In the genomic region with DNA sequence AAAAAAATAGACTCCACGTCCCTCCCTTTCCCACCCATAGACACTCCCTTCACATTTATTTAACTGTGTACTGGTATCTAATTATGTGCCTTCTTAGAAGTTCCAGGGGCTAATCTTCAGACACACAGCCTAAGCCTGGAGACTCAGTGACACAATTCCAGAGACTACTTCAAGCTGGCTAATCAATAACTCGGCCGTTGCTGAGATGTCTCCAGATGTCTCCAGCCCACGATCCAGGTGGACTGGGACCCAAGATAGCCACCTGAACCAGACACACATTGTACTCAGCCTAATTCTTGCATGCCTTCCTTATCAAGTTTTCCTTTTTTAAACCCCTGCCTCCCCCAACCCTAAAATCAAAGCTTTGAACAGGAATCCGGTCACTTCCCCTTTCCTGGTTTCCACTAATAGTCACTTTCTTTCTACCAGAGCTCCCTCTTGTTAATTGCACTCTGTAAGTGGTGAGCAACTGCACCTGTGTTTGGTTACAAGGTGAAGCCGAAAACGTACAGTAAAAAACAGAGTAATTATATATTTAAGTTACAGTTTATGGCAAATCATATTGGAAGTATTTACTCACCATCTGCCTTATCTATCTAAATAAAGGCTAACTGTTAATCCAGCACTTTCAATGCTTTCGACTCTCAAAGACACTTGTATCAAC, we compare ENCODE assay signal across 19 cellular contexts. TPM values are rescaled to one million over a fixed set of nuclear protein-coding genes. Genes with fewer than 3 reads are reported as not detected.
DNase-seq lines count a peak whose midpoint lies in the region; ATAC-seq and TF ChIP-seq lines count a peak whose summit lies in the region.
"Had no signal": no experiment of that assay in that cellular context is flagged by ENCODE, and none has a peak within 500 bp of the region (broad histone marks: within the 10 kb centered on the region; RNA-seq: fewer than 3 reads in every experiment).

No MANE protein-coding gene starts in this region.

- no peaks in the 10 kb centered on the region for H4K20me1 ChIP-seq in DOHH2 (ENCODE audit: control insufficient read depth, insufficient read depth, low read depth, low read length)
- no peaks in the 10 kb centered on the region for H4K20me1 ChIP-seq in PC-3 (ENCODE audit: low read length)

- H3K9me3 ChIP-seq in DOHH2 (ENCODE audit: control insufficient read depth, insufficient read depth, low read length) (no peaks in the 10 kb centered on the region), PC-3 (ENCODE audit: low read length) (no peaks in the 10 kb centered on the region), mucosa of rectum (ENCODE audit: control insufficient read depth in 2 of 2, low read length in 2 of 2) (no peaks in the 10 kb centered on the region), MG63 (no peaks in the 10 kb centered on the region)
- H3K9me3 ChIP-seq: Peyer's patch had no signal

- POLR2A ChIA-PET in PC-3 (lab: Charles Lee; ENCODE audit: unreplicated experiment), result no interaction called here

- TF ChIP-seq CTCF in DOHH2 (IDR thresholded peaks at IDR 0.05; ENCODE audit: low read depth, low read length, poor library complexity, severe bottlenecking), result no peak
- TF ChIP-seq CTCF in PC-3 (conservative IDR thresholded peaks at IDR 0.05; ENCODE audit: low read depth, low read length), result no peak

- H3K9me2 ChIP-seq in DOHH2 (replicated peaks; ENCODE audit: control insufficient read depth, low read length) (no peaks in the 10 kb centered on the region), PC-3 (replicated peaks; ENCODE audit: low read length) (no peaks in the 10 kb centered on the region)

- H3K9ac ChIP-seq in PC-3 (ENCODE audit: low read length) (no peak overlapping the region), mucosa of rectum (ENCODE audit: low read depth in 1 of 2, low read length in 2 of 2) (no peak overlapping the region)
- H3K9ac ChIP-seq: KMS-11 had no signal

- no TSS peak for BruUV-seq in PC-3 (replicated peaks; lab: Mats Ljungman, UMichigan)

- H3K4me3 ChIP-seq in DOHH2 (ENCODE audit: low read length), result peak overlapping the region; percentile 22; the same call in 1 of the 2 replicates
- no peak overlapping the region for H3K4me3 ChIP-seq in PC-3 (ENCODE audit: low read length)
- peak overlapping the region; percentile 37 to 64 for H3K4me3 ChIP-seq in mucosa of rectum (ENCODE audit: low read length in 2 of 2)
- H3K4me3 ChIP-seq in MG63, result no peak overlapping the region
- H3K4me3 ChIP-seq: Peyer's patch had no signal

- no peaks in the 10 kb centered on the region for H3K36me3 ChIP-seq in DOHH2 (ENCODE audit: control insufficient read depth, low read length)
- H3K36me3 ChIP-seq in PC-3 (ENCODE audit: low read depth, low read length), result no peaks in the 10 kb centered on the region
- no peaks in the 10 kb centered on the region for H3K36me3 ChIP-seq in mucosa of rectum (ENCODE audit: control insufficient read depth in 2 of 2, insufficient read depth in 2 of 2, low read length in 2 of 2)
- H3K36me3 ChIP-seq in MG63, result no peaks in the 10 kb centered on the region
- H3K36me3 ChIP-seq: Peyer's patch had no signal

- CTCF ChIA-PET in PC-3 (lab: Charles Lee), result no interaction called here

- peak; percentile 62 for DNase-seq in NCI-H1417 treated with DMSO at 0.1 percent for 48 hours (lab: John Stamatoyannopoulos, UW)
- DNase-seq in PC-3, result no peak
- DNase-seq in MG63, result no peak
- no peak for DNase-seq in NCI-H2029 (lab: John Stamatoyannopoulos, UW)
- DNase-seq in NCI-H146 treated with DMSO at 0.1 percent for 48 hours (lab: John Stamatoyannopoulos, UW; ENCODE audit: unreplicated experiment), result no peak
- DNase-seq: ACHN; AML-193; CD4-positive, CD25-positive, alpha-beta regulatory T cell; H9; MM.1S; NCI-H1092 treated with DMSO at 0.1 percent for 48 hours; NCI-H2107; NCI-H226; NCI-H524 treated with DMSO at 0.1 percent for 48 hours; Peyer's patch had no signal

- H3K27ac ChIP-seq in DOHH2 (ENCODE audit: low read depth, low read length), result peak overlapping the region; percentile 26; the same call in 1 of the 2 replicates
- no peak overlapping the region for H3K27ac ChIP-seq in PC-3 (ENCODE audit: low read length)
- peak overlapping the region; percentile 58 to 80 for H3K27ac ChIP-seq in mucosa of rectum (ENCODE audit: low read depth in 2 of 2, low read length in 2 of 2)
- H3K27ac ChIP-seq: KMS-11 had no signal

- H3K79me2 ChIP-seq in DOHH2 (ENCODE audit: control insufficient read depth, low read length) (no peaks in the 10 kb centered on the region), PC-3 (ENCODE audit: low read length) (no peaks in the 10 kb centered on the region)

- peaks cover 38% of the 10 kb centered on the region for H3K4me1 ChIP-seq in DOHH2 (ENCODE audit: control insufficient read depth, low read length)
- H3K4me1 ChIP-seq in PC-3 (ENCODE audit: insufficient read depth, low read length), result no peaks in the 10 kb centered on the region
- H3K4me1 ChIP-seq in mucosa of rectum (ENCODE audit: control insufficient read depth in 2 of 2, insufficient read depth in 2 of 2, low read length in 2 of 2), result no peaks in the 10 kb centered on the region
- H3K4me1 ChIP-seq: Peyer's patch had no signal

- H2AFZ ChIP-seq in PC-3 (ENCODE audit: low read length), result 0 out of 2 replicates have a peak overlapping the region, but pooled peaks have one; percentile 32

- H3F3A ChIP-seq in DOHH2 (ENCODE audit: control insufficient read depth, insufficient read depth) (no peaks in the 10 kb centered on the region), PC-3 (ENCODE audit: low read length, unreplicated experiment) (no peaks in the 10 kb centered on the region)

- intact Hi-C loops in PC-3 (cut with micrococcal nuclease), result no loop called here

- no peaks in the 10 kb centered on the region for H3K27me3 ChIP-seq in DOHH2 (ENCODE audit: control insufficient read depth, low read length)
- H3K27me3 ChIP-seq in PC-3 (ENCODE audit: low read length), result peaks cover 4% of the 10 kb centered on the region; the same call in 1 of the 2 replicates
- H3K27me3 ChIP-seq in mucosa of rectum (ENCODE audit: control insufficient read depth in 2 of 2, insufficient read depth in 2 of 2, low read length in 2 of 2), result no peaks in the 10 kb centered on the region
- no peaks in the 10 kb centered on the region for H3K27me3 ChIP-seq in MG63
- H3K27me3 ChIP-seq: Peyer's patch had no signal

- H3K4me2 ChIP-seq in DOHH2 (ENCODE audit: low read length) (peak overlapping the region; percentile 42), PC-3 (ENCODE audit: low read length) (no peak overlapping the region)
- H3K4me2 ChIP-seq: KMS-11 had no signal

- ATAC-seq in PC-3, result no peak
- ATAC-seq: Right ventricle myocardium inferior had no signal

RNA-seq across cellular contexts. Expression of a gene that starts 39.8 kb away (rescaled TPM):
- total RNA-seq in PC-3 (2014; rRNA removed), result not detected in 2 replicates
- total RNA-seq in MG63 (2014; rRNA removed; shearing (Covaris generic); ENCODE audit: low replicate concordance), result not detected in 2 replicates
- total RNA-seq: H9 had no signal

Comparison
In these comparisons a context has a peak if more than half of its experiments do, and no peak if none do; other contexts are left out.
1. H3K4me3 ChIP-seq: peak in DOHH2 (single experiment) and mucosa of rectum (2 of 2); none in PC-3 (single experiment) and MG63 (single experiment).